Comparison of ENCODE assay signal across 31 cellular contexts in the genomic region with DNA sequence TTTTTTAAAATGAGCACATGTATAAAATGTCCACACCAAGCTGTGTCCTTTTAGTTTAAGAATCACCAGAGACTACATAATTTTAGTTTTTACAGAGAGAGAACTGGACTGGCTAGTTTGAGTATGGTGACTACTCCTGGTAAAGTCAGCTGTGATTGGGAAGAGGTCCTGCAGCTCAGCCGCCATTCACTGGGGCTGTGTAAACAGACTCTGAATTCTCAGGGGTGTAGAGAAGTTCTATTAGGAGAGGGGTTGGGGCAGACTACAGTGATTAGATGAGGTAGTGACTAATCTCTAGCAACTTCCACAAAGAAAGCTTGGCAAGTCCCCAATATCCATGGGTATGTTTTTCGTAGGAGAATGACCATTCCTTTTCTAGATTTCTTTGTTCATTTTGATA.
"Had no signal": no experiment of that assay in that cellular context is flagged by ENCODE, and none has a peak within 500 bp of the region (broad histone marks: within the 10 kb centered on the region; RNA-seq: fewer than 3 reads in every experiment).

No MANE protein-coding gene starts in this region.

- ATAC-seq: activated naive CD4-positive, alpha-beta T cell treated with anti-CD3 and anti-CD28 coated beads, Interleukin-2, amount 50 U/mL, for 72 hours; activated T-cell treated with anti-CD3 and anti-CD28 coated beads, Interleukin-2, amount 50 U/mL, for 72 hours; gastroesophageal sphincter; heart right ventricle; T-helper 17 cell had no signal

- DNase-seq: activated CD4-positive, alpha-beta memory T cell treated with anti-CD3 and anti-CD28 coated beads, Interleukin-2, amount 10 ng/mL, durations not matched to agents 7 days and 5 days; activated CD4-positive, alpha-beta T cell treated with anti-CD3 and anti-CD28 coated beads for 1 hour; activated CD4-positive, alpha-beta T cell treated with anti-CD3 and anti-CD28 coated beads for 4 hours; activated CD4-positive, alpha-beta T cell treated with anti-CD3 and anti-CD28 coated beads, Interleukin-2, amount 10 ng/mL, durations not matched to agents 7 days and 5 days; activated CD4-positive, alpha-beta T cell treated with anti-CD3 and anti-CD28 coated beads, Interleukin-2, amount 50 U/mL, for 4 hours; activated CD8-positive, alpha-beta memory T cell treated with anti-CD3 and anti-CD28 coated beads, Interleukin-2, amount 50 U/mL, for 48 hours; activated gamma-delta T cell; activated naive CD4-positive, alpha-beta T cell; activated naive CD4-positive, alpha-beta T cell treated with anti-CD3 and anti-CD28 coated beads, Interleukin-2, amount 10 ng/mL, durations not matched to agents 7 days and 5 days; activated naive CD8-positive, alpha-beta T cell treated with anti-CD3 and anti-CD28 coated beads, Interleukin-2, amount 10 ng/mL, durations not matched to agents 7 days and 5 days; activated T-cell treated with anti-CD3 and anti-CD28 coated beads for 4 hours; activated T-cell treated with anti-CD3 and anti-CD28 coated beads, Interleukin-2, amount 50 U/mL, for 24 hours; activated T-cell treated with anti-CD3 and anti-CD28 coated beads, Interleukin-2, amount 50 U/mL, for 72 hours; central memory CD4-positive, alpha-beta T cell; cerebellar nuclear complex; colonic mucosa; effector CD8-positive, alpha-beta T cell; esophagus squamous epithelium; foreskin melanocyte; heart right ventricle; T-helper 17 cell; T1000; WERI-Rb-1 had no signal

- H3K9me3 ChIP-seq: ascending aorta, breast epithelium, colonic mucosa, esophagus squamous epithelium, gastroesophageal sphincter, heart right ventricle had no signal

- H3K36me3 ChIP-seq: ascending aorta, breast epithelium, cardiac muscle cell, colonic mucosa, esophagus squamous epithelium, gastroesophageal sphincter, heart right ventricle, WERI-Rb-1 had no signal

- H3K4me3 ChIP-seq: ascending aorta, breast epithelium, cardiac muscle cell, colonic mucosa, esophagus squamous epithelium, gastroesophageal sphincter, heart right ventricle had no signal

- H3K4me1 ChIP-seq: ascending aorta, breast epithelium, colonic mucosa, esophagus squamous epithelium, gastroesophageal sphincter, heart right ventricle had no signal

- H3K27me3 ChIP-seq: ascending aorta, breast epithelium, cardiac muscle cell, colonic mucosa, esophagus squamous epithelium, gastroesophageal sphincter had no signal

- H3K9me3 Mint-ChIP-seq: activated CD4-positive, alpha-beta memory T cell treated with anti-CD3 and anti-CD28 coated beads, Interleukin-2, amount 10 ng/mL, durations not matched to agents 7 days and 5 days; activated CD4-positive, alpha-beta T cell treated with anti-CD3 and anti-CD28 coated beads, Interleukin-2, amount 10 ng/mL, durations not matched to agents 7 days and 5 days; activated naive CD4-positive, alpha-beta T cell treated with anti-CD3 and anti-CD28 coated beads, Interleukin-2, amount 10 ng/mL, durations not matched to agents 7 days and 5 days; activated naive CD4-positive, alpha-beta T cell treated with anti-CD3 and anti-CD28 coated beads, Interleukin-2, amount 50 U/mL, for 72 hours; activated naive CD8-positive, alpha-beta T cell treated with anti-CD3 and anti-CD28 coated beads, Interleukin-2, amount 10 ng/mL, durations not matched to agents 7 days and 5 days; activated T-cell treated with anti-CD3 and anti-CD28 coated beads, Interleukin-2, amount 50 U/mL, for 24 hours; activated T-cell treated with anti-CD3 and anti-CD28 coated beads, Interleukin-2, amount 50 U/mL, for 72 hours; T-helper 2 cell treated with Interferon-gamma antibody and Interleukin-4, amounts not matched to agents 5 μg/mL and 100 μg/mL, for 36 hours had no signal

- H3K4me1 Mint-ChIP-seq: activated CD4-positive, alpha-beta memory T cell treated with anti-CD3 and anti-CD28 coated beads, Interleukin-2, amount 10 ng/mL, durations not matched to agents 7 days and 5 days; activated CD4-positive, alpha-beta T cell treated with anti-CD3 and anti-CD28 coated beads, Interleukin-2, amount 10 ng/mL, durations not matched to agents 7 days and 5 days; activated naive CD4-positive, alpha-beta T cell treated with anti-CD3 and anti-CD28 coated beads, Interleukin-2, amount 10 ng/mL, durations not matched to agents 7 days and 5 days; activated naive CD8-positive, alpha-beta T cell treated with anti-CD3 and anti-CD28 coated beads, Interleukin-2, amount 10 ng/mL, durations not matched to agents 7 days and 5 days; T-helper 17 cell had no signal

- H3K36me3 Mint-ChIP-seq: activated naive CD4-positive, alpha-beta T cell treated with anti-CD3 and anti-CD28 coated beads, Interleukin-2, amount 10 ng/mL, durations not matched to agents 7 days and 5 days; activated naive CD4-positive, alpha-beta T cell treated with anti-CD3 and anti-CD28 coated beads, Interleukin-2, amount 50 U/mL, for 72 hours; activated naive CD8-positive, alpha-beta T cell treated with anti-CD3 and anti-CD28 coated beads, Interleukin-2, amount 10 ng/mL, durations not matched to agents 7 days and 5 days; brain had no signal

- H3K4me3 Mint-ChIP-seq: activated CD4-positive, alpha-beta memory T cell treated with anti-CD3 and anti-CD28 coated beads, Interleukin-2, amount 10 ng/mL, durations not matched to agents 7 days and 5 days; activated CD4-positive, alpha-beta T cell treated with anti-CD3 and anti-CD28 coated beads, Interleukin-2, amount 10 ng/mL, durations not matched to agents 7 days and 5 days; activated naive CD4-positive, alpha-beta T cell treated with anti-CD3 and anti-CD28 coated beads, Interleukin-2, amount 10 ng/mL, durations not matched to agents 7 days and 5 days; activated naive CD8-positive, alpha-beta T cell treated with anti-CD3 and anti-CD28 coated beads, Interleukin-2, amount 10 ng/mL, durations not matched to agents 7 days and 5 days; activated T-cell treated with anti-CD3 and anti-CD28 coated beads, Interleukin-2, amount 50 U/mL, for 24 hours; activated T-cell treated with anti-CD3 and anti-CD28 coated beads, Interleukin-2, amount 50 U/mL, for 72 hours; brain; T-helper 17 cell; T-helper 2 cell treated with Interferon-gamma antibody and Interleukin-4, amounts not matched to agents 5 μg/mL and 100 μg/mL, for 36 hours had no signal

- H3K27ac Mint-ChIP-seq: activated CD4-positive, alpha-beta memory T cell treated with anti-CD3 and anti-CD28 coated beads, Interleukin-2, amount 10 ng/mL, durations not matched to agents 7 days and 5 days; activated CD4-positive, alpha-beta T cell treated with anti-CD3 and anti-CD28 coated beads, Interleukin-2, amount 10 ng/mL, durations not matched to agents 7 days and 5 days; activated naive CD4-positive, alpha-beta T cell treated with anti-CD3 and anti-CD28 coated beads, Interleukin-2, amount 10 ng/mL, durations not matched to agents 7 days and 5 days; activated naive CD4-positive, alpha-beta T cell treated with anti-CD3 and anti-CD28 coated beads, Interleukin-2, amount 50 U/mL, for 72 hours; activated naive CD8-positive, alpha-beta T cell treated with anti-CD3 and anti-CD28 coated beads, Interleukin-2, amount 10 ng/mL, durations not matched to agents 7 days and 5 days; activated T-cell treated with anti-CD3 and anti-CD28 coated beads, Interleukin-2, amount 50 U/mL, for 24 hours; activated T-cell treated with anti-CD3 and anti-CD28 coated beads, Interleukin-2, amount 50 U/mL, for 72 hours; brain; T-helper 17 cell; T-helper 2 cell treated with Interferon-gamma antibody and Interleukin-4, amounts not matched to agents 5 μg/mL and 100 μg/mL, for 36 hours had no signal

- H3K27ac ChIP-seq: ascending aorta, breast epithelium, cardiac muscle cell, colonic mucosa, epithelial cell of prostate, esophagus squamous epithelium, gastroesophageal sphincter, heart right ventricle, WERI-Rb-1 had no signal
